ENCODE assay signal across 8 cellular contexts in the genomic region with DNA sequence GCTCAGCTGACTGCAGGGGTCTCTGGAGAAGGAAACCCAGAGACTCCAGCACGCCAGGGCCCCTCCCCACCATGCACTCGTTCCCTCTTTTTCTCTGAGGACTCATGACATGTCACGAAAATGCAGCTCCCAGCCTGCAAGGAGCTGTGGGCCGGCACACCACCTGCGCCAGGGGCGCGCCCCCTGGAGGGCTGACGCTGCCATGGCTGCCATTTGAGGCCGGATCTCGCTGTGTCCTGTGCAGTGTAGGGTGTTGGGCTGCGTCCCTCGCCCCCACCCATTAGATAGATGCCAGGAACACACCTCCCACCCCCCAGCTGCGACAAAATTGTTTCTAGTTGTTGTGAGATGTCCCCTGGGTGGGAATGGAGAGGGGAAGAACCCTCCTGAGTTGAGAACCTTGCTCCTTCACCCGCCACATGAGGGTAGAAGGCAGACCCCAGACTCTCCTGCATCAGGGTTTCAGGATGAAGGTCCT. TPM values are rescaled to one million over a fixed set of nuclear protein-coding genes. Genes with fewer than 3 reads are reported as not detected.
DNase-seq lines count a peak whose midpoint lies in the region; ATAC-seq and TF ChIP-seq lines count a peak whose summit lies in the region.

No MANE protein-coding gene starts in this region.

- peak; percentile 95 for TF ChIP-seq CTCF in AG04450 (IDR thresholded peaks at IDR 0.05; ENCODE audit: low read depth, low read length)

- peak; percentile 55 for TF ChIP-seq POLR2A in GM19193 (IDR thresholded peaks at IDR 0.05; ENCODE audit: extremely low read depth, insufficient read depth, insufficient read length)

- peaks cover 3% of the 10 kb centered on the region; the same call in 1 of the 2 replicates for H3K9me3 ChIP-seq in AG04450 (ENCODE audit: control insufficient read depth, insufficient read depth, low read length)

- H3K27ac ChIP-seq in AG04450 (ENCODE audit: low read depth, low read length): no peak overlapping the region

- intact Hi-C loops in Right ventricle myocardium superior (cut with DNase I): no loop called here

- POLR2A ChIA-PET in AG04450 (lab: Yijun Ruan, JAX): no interaction called here

- H3K4me3 ChIP-seq in AG04450 (ENCODE audit: low read depth, low read length): no peak overlapping the region

- no peaks in the 10 kb centered on the region for H3K27me3 ChIP-seq in AG04450 (ENCODE audit: control insufficient read depth, insufficient read depth, low read length)

- CTCF ChIA-PET in AG04450 (lab: Charles Lee): interaction anchor here (0.6 to 1.8 kb wide), 10 partner anchors 10 to 1596 kb away, joined by 3 to 31 read pairs (median 4); a partner anchor contains a TSS

- ATAC-seq in Right ventricle myocardium superior (ENCODE audit: poor library complexity) (peak; percentile 48), GM18502 (IDR thresholded peaks at IDR 0.05; ENCODE audit: poor library complexity, unreplicated experiment) (no peak), HG03378 (IDR thresholded peaks at IDR 0.05; ENCODE audit: unreplicated experiment) (no peak)

- no peak for DNase-seq in AG04450 (ENCODE audit: low read depth, low spot score)
- DNase-seq in RPMI8226: peak; percentile 58
- DNase-seq in activated gamma-delta T cell (lab: John Stamatoyannopoulos, UW): peak; percentile 42
- DNase-seq in Right ventricle myocardium superior: peak; percentile 88
- peak; percentile 74 for DNase-seq in retina

RNA-seq across cellular contexts. Expression of a gene that starts 8.2 kb away (rescaled TPM):
- 26.7 and 38.6 TPM in 2 replicates for polyA plus RNA-seq in AG04450 (2011; rRNA removed)
- 27.0 and 44.5 TPM in 2 replicates for polyA minus RNA-seq in AG04450 (2011; rRNA and poly(A)+ RNA removed)
- total RNA-seq in Right ventricle myocardium superior: 99.8 TPM

RNA-seq across cellular contexts. Expression of a gene that starts 10.3 kb away (rescaled TPM):
- polyA plus RNA-seq in AG04450 (2011; rRNA removed): 27.1 and 31.4 TPM in 2 replicates
- polyA minus RNA-seq in AG04450 (2011; rRNA and poly(A)+ RNA removed): 22.8 and 35.1 TPM in 2 replicates
- total RNA-seq in Right ventricle myocardium superior: 2.6 TPM

RNA-seq across cellular contexts. Expression of a gene that starts 10.6 kb away (rescaled TPM):
- polyA plus RNA-seq in AG04450 (2011; rRNA removed): 26.2 and 30.2 TPM in 2 replicates
- 28.3 and 40.6 TPM in 2 replicates for polyA minus RNA-seq in AG04450 (2011; rRNA and poly(A)+ RNA removed)
- total RNA-seq in Right ventricle myocardium superior: 32.7 TPM

RNA-seq across cellular contexts. Expression of a gene that starts 30.4 kb away (rescaled TPM):
- not detected in 2 replicates for polyA plus RNA-seq in AG04450 (2011; rRNA removed)
- not detected in 2 replicates for polyA minus RNA-seq in AG04450 (2011; rRNA and poly(A)+ RNA removed)
- not detected for total RNA-seq in Right ventricle myocardium superior

RNA-seq across cellular contexts. Expression of a gene that starts 37.5 kb away (rescaled TPM):
- 11.6 and 15.3 TPM in 2 replicates for polyA plus RNA-seq in AG04450 (2011; rRNA removed)
- polyA minus RNA-seq in AG04450 (2011; rRNA and poly(A)+ RNA removed): 18.2 and 22.1 TPM in 2 replicates
- 1.7 TPM for total RNA-seq in Right ventricle myocardium superior
